Comparison of ENCODE assay signal across 1 cellular context in the genomic region with DNA sequence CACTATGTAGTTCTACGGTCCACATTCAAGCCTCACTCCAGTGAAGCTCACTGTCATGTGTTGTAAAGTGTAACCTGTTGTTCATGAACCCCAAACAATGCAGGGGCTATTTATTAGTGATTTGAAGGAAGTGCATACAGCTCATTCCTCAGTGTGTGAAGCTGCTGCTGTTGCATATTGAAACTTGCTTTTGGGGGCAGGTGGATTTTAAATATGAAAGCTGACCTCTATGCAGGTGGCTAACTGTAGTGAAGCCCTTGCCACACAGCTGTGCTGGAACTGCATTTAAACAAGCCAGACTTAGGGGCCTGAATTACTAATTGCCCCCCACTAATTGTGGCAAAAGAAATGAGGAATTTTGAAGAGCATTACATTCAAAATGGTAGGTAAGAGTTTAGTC.
TF ChIP-seq lines count a peak whose summit lies in the region.

No MANE protein-coding gene starts in this region.

TF ChIP-seq in GM23338, 12 proteins besides CTCF, POLR2A, EP300 and RAD21 (continued from another document):
- TF ChIP-seq ETS1 (IDR thresholded peaks at IDR 0.05) (no peak), POLR2AphosphoS5 (IDR thresholded peaks at IDR 0.05; ENCODE audit: low read depth) (no peak)
